In the genomic region with DNA sequence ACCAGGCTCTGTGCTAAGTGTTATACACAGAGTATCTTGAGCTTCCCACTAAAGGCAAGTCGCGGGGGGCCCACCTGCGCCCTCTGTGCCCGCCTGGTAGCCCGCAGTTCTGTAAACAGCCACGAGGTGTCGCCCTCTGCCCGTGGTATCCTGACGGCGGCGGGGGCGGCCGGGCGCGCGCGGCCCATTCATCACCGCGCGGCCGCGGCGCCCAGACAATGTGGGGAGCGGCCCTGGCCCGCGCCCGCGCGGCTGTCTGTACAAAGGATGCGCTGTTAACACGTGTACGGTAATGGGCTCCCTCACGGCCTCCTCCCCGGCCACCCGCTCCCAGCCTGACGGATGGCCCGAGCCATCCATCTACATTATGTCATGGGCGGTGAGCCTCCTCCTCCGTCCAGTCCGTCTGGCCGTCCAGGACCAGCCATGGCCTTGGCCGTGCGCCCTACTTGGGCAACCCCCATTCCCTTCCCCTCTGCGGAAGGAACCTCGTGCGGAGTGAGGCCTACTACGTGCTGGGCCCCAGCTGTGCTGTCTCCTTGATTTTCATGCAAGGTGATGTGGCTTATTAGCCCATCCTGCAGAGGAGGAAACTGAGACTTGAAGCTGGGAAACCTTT, we compare ENCODE assay signal across 8 cellular contexts.
A peak's percentile ranks its signal among the peaks of the same experiment; 100 is the strongest.
DNase-seq lines count a peak whose midpoint lies in the region; ATAC-seq, FAIRE-seq and TF ChIP-seq lines count a peak whose summit lies in the region.

No MANE protein-coding gene starts in this region.

- peaks cover 0 to 6% of the 10 kb centered on the region in 2 experiments; a peak in 2 of 4 replicates for H3K9me3 ChIP-seq in H1 (ENCODE audit: insufficient read depth in 2 of 2, low read depth in 1 of 2, low read length in 1 of 2)

- no peak overlapping the region for H3K23ac ChIP-seq in H1 (ENCODE audit: insufficient read length)

- peaks cover 7 to 16% (median 14%) of the 10 kb centered on the region in 4 experiments for H3K4me1 ChIP-seq in H1 (replicated peaks in 1 of 4; ENCODE audit: control insufficient read depth in 3 of 4, insufficient read depth in 4 of 4, low read length in 3 of 4)

- H3K79me2 ChIP-seq in H1 (ENCODE audit: control insufficient read depth in 1 of 2, insufficient read depth in 2 of 2, low read length in 2 of 2), result no peaks in the 10 kb centered on the region

- ATAC-seq in memory B cell (ENCODE audit: low read depth), result peak; percentile 26
- no peak for ATAC-seq in GM18858 (IDR thresholded peaks at IDR 0.05; ENCODE audit: unreplicated experiment)
- no peak for ATAC-seq in HG03045 (IDR thresholded peaks at IDR 0.05; ENCODE audit: unreplicated experiment)

- peak; percentile 80 to 91 (median 84) for TF ChIP-seq CTCF in H1 (IDR thresholded peaks at IDR 0.05; ENCODE audit: control extremely low read depth in 1 of 3, insufficient read depth in 1 of 3, low read depth in 1 of 3, low read length in 3 of 3)

- H4K8ac ChIP-seq in H1 (ENCODE audit: extremely low read depth, insufficient read depth, low read length), result peak overlapping the region; percentile 66; the same call in 1 of the 2 replicates

- H3K14ac ChIP-seq in H1 (ENCODE audit: insufficient read length), result no peak overlapping the region

- peaks cover 0 to 3% (median 1%) of the 10 kb centered on the region in 4 experiments; a peak in 3 of 7 replicates for H3K27me3 ChIP-seq in H1 (replicated peaks in 1 of 4; ENCODE audit: control insufficient read depth in 3 of 4, extremely low read depth in 1 of 4, insufficient read depth in 3 of 4, low read length in 3 of 4)

- no peak overlapping the region for H2AK5ac ChIP-seq in H1 (ENCODE audit: low read depth, low read length)

- DNase-seq in Caki2 (ENCODE audit: low read depth) (peak; percentile 58), LHCN-M2 (ENCODE audit: low read depth) (peak; percentile 9), H1 (ENCODE audit: low read depth in 1 of 2, low spot score in 2 of 2) (peak in 1 of 2 experiments; percentile 98), memory B cell (ENCODE audit: low spot score in 2 of 2) (peak in 1 of 2 donors; percentile 7)
- peak; percentile 56 for DNase-seq in activated CD4-positive, alpha-beta T cell treated with anti-CD3 and anti-CD28 coated beads, Interleukin-2, amount 50 U/mL, for 1 hour
- DNase-seq in stimulated activated CD8-positive, alpha-beta memory T cell treated with anti-CD3 and anti-CD28 coated beads, Interleukin-4, amount 100 ng/mL, for 48 hours, result peak; percentile 79

- H3K27me3 Mint-ChIP-seq in memory B cell, result no peaks in the 10 kb centered on the region

- peak overlapping the region; percentile 90; the same call in 1 of the 2 replicates for H2BK12ac ChIP-seq in H1 (ENCODE audit: low read depth, low read length)

- no peaks in the 10 kb centered on the region for H3K23me2 ChIP-seq in H1 (ENCODE audit: low read depth, low read length)

- H3K9ac ChIP-seq in H1 (replicated peaks in 1 of 4; ENCODE audit: extremely low read depth in 1 of 4, low read depth in 3 of 4, low read length in 3 of 4), result peak overlapping the region in 2 of 4 experiments; percentile 60 to 62; a peak in 4 of 7 replicates

- no peak overlapping the region for H2BK120ac ChIP-seq in H1 (replicated peaks; ENCODE audit: low read depth, low read length)

- no peak overlapping the region for H3K4me3 Mint-ChIP-seq in memory B cell

- peak; percentile 92 to 99 for TF ChIP-seq RAD21 in H1 (IDR thresholded peaks at IDR 0.05 in 1 of 2, conservative IDR thresholded peaks at IDR 0.05 in 1 of 2; ENCODE audit: low read depth in 2 of 2, low read length in 2 of 2)

- no peak overlapping the region for H3K27ac Mint-ChIP-seq in memory B cell

- H3K4me3 ChIP-seq in H1 (ENCODE audit: extremely low read depth in 1 of 4, insufficient read depth in 2 of 4, low read depth in 3 of 4, low read length in 4 of 4), result peak overlapping the region; percentile 6 to 52 (median 42); a peak in 7 of 8 replicates

- no peak overlapping the region for H3K27ac ChIP-seq in H1 (ENCODE audit: low read depth, low read length)

- CTCF ChIA-PET in H1 (lab: Charles Lee; ENCODE audit: partially characterized antibody), result interaction anchor here (0.6 to 1.8 kb wide), 33 partner anchors 8 to 923 kb away, joined by 3 to 9 read pairs (median 3); no protein-coding TSS in a partner anchor

- H3K18ac ChIP-seq in H1 (ENCODE audit: extremely low read depth, low read length), result peak overlapping the region; percentile 76

- H3K79me1 ChIP-seq in H1 (ENCODE audit: low read depth, low read length), result no peaks in the 10 kb centered on the region; the same call in 1 of the 2 replicates

- no peak for TF ChIP-seq POLR2A in H1 (IDR thresholded peaks at IDR 0.05; ENCODE audit: control extremely low read depth in 1 of 2, low read depth in 2 of 2, low read length in 2 of 2)

- no peaks in the 10 kb centered on the region for H3K36me3 ChIP-seq in H1 (ENCODE audit: control insufficient read depth in 2 of 4, insufficient read depth in 4 of 4, low read length in 3 of 4)

- peak overlapping the region; percentile 87; the same call in 1 of the 2 replicates for H2AFZ ChIP-seq in H1 (ENCODE audit: low read length)

- in situ Hi-C loops in Caki2 (cut with HindIII; ENCODE audit: low pct_unique_long_range_greater_than_20kb, low sequenced_read_pairs), result no loop called here

- H4K20me1 ChIP-seq in H1 (replicated peaks in 1 of 2; ENCODE audit: control insufficient read depth in 1 of 2, insufficient read depth in 2 of 2, low read length in 2 of 2), result peaks cover 0 to under 1% of the 10 kb centered on the region in 2 experiments

- TF ChIP-seq EP300 in H1 (IDR thresholded peaks at IDR 0.05; ENCODE audit: borderline replicate concordance in 1 of 2, low read depth in 2 of 2, low read length in 2 of 2), result no peak

- H3K56ac ChIP-seq in H1 (replicated peaks; ENCODE audit: insufficient read length, low read depth, low read length), result no peak overlapping the region

- H3K36me3 Mint-ChIP-seq in memory B cell, result peaks cover 34% of the 10 kb centered on the region

- H2BK15ac ChIP-seq in H1 (ENCODE audit: low read length), result peak overlapping the region; percentile 0; the same call in 1 of the 2 replicates

- FAIRE-seq in H1 (lab: Jason Lieb, UNC), result no peak

- H3K9me3 Mint-ChIP-seq in memory B cell, result no peaks in the 10 kb centered on the region

- peak overlapping the region; percentile 63 for H4K91ac ChIP-seq in H1 (replicated peaks; ENCODE audit: insufficient read length, low read length)

- no peak overlapping the region for H4K5ac ChIP-seq in H1 (ENCODE audit: insufficient read length, low read depth, low read length)

- peak overlapping the region; percentile 4 to 68; a peak in 3 of 4 replicates for H3K4me2 ChIP-seq in H1 (ENCODE audit: insufficient read depth in 1 of 2, low read depth in 2 of 2, low read length in 2 of 2)

- H2BK20ac ChIP-seq in H1 (ENCODE audit: low read length), result 0 out of 2 replicates have a peak overlapping the region, but pooled peaks have one; percentile 2

- no peak overlapping the region for H3K4ac ChIP-seq in H1 (replicated peaks; ENCODE audit: insufficient read length, low read depth, low read length)

- no peak overlapping the region for H2BK5ac ChIP-seq in H1 (ENCODE audit: low read depth, low read length)

- H3K4me1 Mint-ChIP-seq in memory B cell, result peaks cover 11% of the 10 kb centered on the region

- POLR2A ChIA-PET in H1 (lab: Charles Lee; ENCODE audit: partially characterized antibody), result interaction anchor here (0.6 to 0.8 kb wide), 2 partner anchors 9 to 28 kb away, joined by 3 to 5 read pairs; no protein-coding TSS in a partner anchor

- WGBS in H1 (ENCODE audit: extremely low coverage in 1 of 2, insufficient coverage in 1 of 2, insufficient read length in 1 of 2, insufficient replicate concordance in 2 of 2, low coverage in 1 of 2, low lambda C conversion rate in 2 of 2, missing lambda C conversion rate in 1 of 2), 2 experiments, result 18% methylated on average over 45 of the region's 47 CpGs; no CpG with 5 or more reads in 1 of the 2 experiments

TF ChIP-seq in H1, 55 proteins besides CTCF, POLR2A, EP300 and RAD21 (continues in another document):
- TF ChIP-seq TAF7 (optimal IDR thresholded peaks at IDR 0.05; ENCODE audit: borderline replicate concordance, low read depth, low read length), result no peak
- TF ChIP-seq JUN (IDR thresholded peaks at IDR 0.05; ENCODE audit: low read depth, low read length), result no peak
- no peak for TF ChIP-seq RFX5 (IDR thresholded peaks at IDR 0.05; ENCODE audit: borderline replicate concordance, low read depth, low read length)
- no peak for TF ChIP-seq ZNF274 (IDR thresholded peaks at IDR 0.05; ENCODE audit: borderline replicate concordance, extremely low read depth, low read length)
- TF ChIP-seq, protein P1, sequence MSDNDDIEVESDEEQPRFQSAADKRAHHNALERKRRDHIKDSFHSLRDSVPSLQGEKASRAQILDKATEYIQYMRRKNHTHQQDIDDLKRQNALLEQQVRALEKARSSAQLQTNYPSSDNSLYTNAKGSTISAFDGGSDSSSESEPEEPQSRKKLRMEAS (IDR thresholded peaks at IDR 0.05), result peak; percentile 92
- TF ChIP-seq CHD1 (IDR thresholded peaks at IDR 0.05; ENCODE audit: low read depth, low read length), result no peak
- no peak for TF ChIP-seq TCF12 (IDR thresholded peaks at IDR 0.05; ENCODE audit: low read depth, low read length)
- TF ChIP-seq TEAD4 (IDR thresholded peaks at IDR 0.05; ENCODE audit: low read depth, low read length), result no peak
- TF ChIP-seq, protein P2, sequence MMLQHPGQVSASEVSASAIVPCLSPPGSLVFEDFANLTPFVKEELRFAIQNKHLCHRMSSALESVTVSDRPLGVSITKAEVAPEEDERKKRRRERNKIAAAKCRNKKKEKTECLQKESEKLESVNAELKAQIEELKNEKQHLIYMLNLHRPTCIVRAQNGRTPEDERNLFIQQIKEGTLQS (IDR thresholded peaks at IDR 0.05; ENCODE audit: insufficient read depth, low read depth, low read length), result no peak
- no peak for TF ChIP-seq BCL11A (IDR thresholded peaks at IDR 0.05; ENCODE audit: low read depth in 2 of 2, low read length in 2 of 2)
- TF ChIP-seq SP2 (IDR thresholded peaks at IDR 0.05; ENCODE audit: low read length), result no peak
- peak; percentile 76; the same call in 1 of the 2 replicates for TF ChIP-seq KDM1A (IDR thresholded peaks at IDR 0.05; ENCODE audit: borderline replicate concordance, low read length)
- no peak for TF ChIP-seq SP4 (IDR thresholded peaks at IDR 0.05; ENCODE audit: low read length)
- no peak for TF ChIP-seq SIX5 (IDR thresholded peaks at IDR 0.05; ENCODE audit: low read depth, low read length)
- no peak for TF ChIP-seq YY1 (IDR thresholded peaks at IDR 0.05; ENCODE audit: low read depth, low read length)
- no peak for TF ChIP-seq CBX8 (IDR thresholded peaks at IDR 0.05; ENCODE audit: borderline replicate concordance, low read depth, low read length)
- peak; percentile 64 for TF ChIP-seq KDM4A (IDR thresholded peaks at IDR 0.05; ENCODE audit: low read depth, low read length, severe bottlenecking)
- TF ChIP-seq SIRT6 (IDR thresholded peaks at IDR 0.05; ENCODE audit: low read length), result no peak
- peak; percentile 92; the same call in 1 of the 2 replicates for TF ChIP-seq EGR1 (IDR thresholded peaks at IDR 0.05; ENCODE audit: borderline replicate concordance, low read depth, low read length)
- TF ChIP-seq JUND (IDR thresholded peaks at IDR 0.05; ENCODE audit: low read length), result no peak
- TF ChIP-seq HDAC6 (IDR thresholded peaks at IDR 0.05; ENCODE audit: low read depth, low read length), result no peak
